ENCODE assay signal across 10 cellular contexts in the genomic region with DNA sequence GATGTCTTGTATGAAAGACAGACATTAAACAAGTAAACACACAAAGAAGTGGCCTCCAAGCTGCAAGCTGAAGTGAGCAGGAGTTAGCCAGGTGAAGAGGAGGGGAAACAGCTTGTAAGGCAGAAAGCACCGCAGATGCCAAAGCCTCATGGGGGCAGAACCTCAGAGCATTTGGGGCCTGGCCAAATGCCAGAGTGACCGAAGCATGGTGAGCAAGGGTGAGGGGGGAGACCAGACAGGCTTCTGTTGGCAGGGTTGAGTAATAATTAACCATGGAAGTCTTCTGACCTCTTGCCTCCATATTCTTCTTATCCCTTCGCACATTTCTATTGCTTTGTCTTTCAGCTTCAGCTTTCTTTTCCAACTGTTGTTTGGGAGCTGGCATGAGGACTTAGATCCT. TPM values are rescaled to one million over a fixed set of nuclear protein-coding genes. Genes with fewer than 3 reads are reported as not detected.
DNase-seq lines count a peak whose midpoint lies in the region; ATAC-seq lines count a peak whose summit lies in the region.
"Had no signal": no experiment of that assay in that cellular context is flagged by ENCODE, and none has a peak within 500 bp of the region (broad histone marks: within the 10 kb centered on the region; RNA-seq: fewer than 3 reads in every experiment).

No MANE protein-coding gene starts in this region.

- peaks cover 46% of the 10 kb centered on the region for H3K36me3 Mint-ChIP-seq in dendritic cell treated with granulocyte-macrophage colony-stimulating factor and Interleukin-4, amounts not matched to agents 40 ng/mL and 50 ng/mL, for 4 days (ENCODE audit: low read depth)
- no peaks in the 10 kb centered on the region for H3K36me3 Mint-ChIP-seq in activated CD4-positive, alpha-beta memory T cell treated with anti-CD3 and anti-CD28 coated beads for 36 hours

- ATAC-seq in GM21447 (IDR thresholded peaks at IDR 0.05; ENCODE audit: unreplicated experiment) (peak; percentile 77), HG03571 (IDR thresholded peaks at IDR 0.05; ENCODE audit: unreplicated experiment) (no peak)

- H3K4me1 Mint-ChIP-seq in dendritic cell treated with granulocyte-macrophage colony-stimulating factor and Interleukin-4, amounts not matched to agents 40 ng/mL and 50 ng/mL, for 4 days (ENCODE audit: low read depth), result peaks cover 48% of the 10 kb centered on the region
- peaks cover 7% of the 10 kb centered on the region for H3K4me1 Mint-ChIP-seq in activated CD4-positive, alpha-beta memory T cell treated with anti-CD3 and anti-CD28 coated beads for 36 hours (ENCODE audit: low read depth)

- no peak overlapping the region for H3K4me3 Mint-ChIP-seq in dendritic cell treated with granulocyte-macrophage colony-stimulating factor and Interleukin-4, amounts not matched to agents 40 ng/mL and 50 ng/mL, for 4 days
- H3K4me3 Mint-ChIP-seq in activated CD4-positive, alpha-beta memory T cell treated with anti-CD3 and anti-CD28 coated beads for 36 hours, result no peak overlapping the region
- H3K4me3 Mint-ChIP-seq: activated T-cell treated with anti-CD3 and anti-CD28 coated beads, Interleukin-2, amount 50 U/mL, for 24 hours had no signal

- CTCF ChIA-PET in activated CD4-positive, alpha-beta memory T cell treated with anti-CD3 and anti-CD28 coated beads for 36 hours (lab: Charles Lee), result interaction anchor here (0.7 kb wide), 1 partner anchor 46 kb away, joined by 3 read pairs; no protein-coding TSS in a partner anchor

- H3K9me3 Mint-ChIP-seq in dendritic cell treated with granulocyte-macrophage colony-stimulating factor and Interleukin-4, amounts not matched to agents 40 ng/mL and 50 ng/mL, for 4 days, result no peaks in the 10 kb centered on the region
- H3K9me3 Mint-ChIP-seq in activated CD4-positive, alpha-beta memory T cell treated with anti-CD3 and anti-CD28 coated beads for 36 hours, result no peaks in the 10 kb centered on the region
- H3K9me3 Mint-ChIP-seq: activated T-cell treated with anti-CD3 and anti-CD28 coated beads, Interleukin-2, amount 50 U/mL, for 24 hours had no signal

- peak overlapping the region; percentile 16 for H3K27ac Mint-ChIP-seq in dendritic cell treated with granulocyte-macrophage colony-stimulating factor and Interleukin-4, amounts not matched to agents 40 ng/mL and 50 ng/mL, for 4 days
- H3K27ac Mint-ChIP-seq in activated CD4-positive, alpha-beta memory T cell treated with anti-CD3 and anti-CD28 coated beads for 36 hours, result no peak overlapping the region
- H3K27ac Mint-ChIP-seq: activated T-cell treated with anti-CD3 and anti-CD28 coated beads, Interleukin-2, amount 50 U/mL, for 24 hours had no signal

- no peaks in the 10 kb centered on the region for H3K27me3 Mint-ChIP-seq in dendritic cell treated with granulocyte-macrophage colony-stimulating factor and Interleukin-4, amounts not matched to agents 40 ng/mL and 50 ng/mL, for 4 days
- peaks cover 37% of the 10 kb centered on the region for H3K27me3 Mint-ChIP-seq in activated CD4-positive, alpha-beta memory T cell treated with anti-CD3 and anti-CD28 coated beads for 36 hours

- intact Hi-C loops in dendritic cell treated with granulocyte-macrophage colony-stimulating factor and Interleukin-4, amounts not matched to agents 40 ng/mL and 50 ng/mL, for 4 days (cut with micrococcal nuclease), result no loop called here
- intact Hi-C loops in activated CD4-positive, alpha-beta memory T cell treated with anti-CD3 and anti-CD28 coated beads for 36 hours (cut with micrococcal nuclease), result no loop called here

- peak; percentile 59 to 63 for DNase-seq in AML-193 (lab: John Stamatoyannopoulos, UW)
- DNase-seq in NCI-H1105 treated with DMSO at 0.1 percent for 48 hours (lab: John Stamatoyannopoulos, UW), result peak; percentile 61
- DNase-seq in caudate nucleus (lab: John Stamatoyannopoulos, UW), result no peak
- no peak for DNase-seq in activated CD8-positive, alpha-beta memory T cell treated with anti-CD3 and anti-CD28 coated beads for 24 hours
- no peak for DNase-seq in activated CD4-positive, alpha-beta memory T cell treated with anti-CD3 and anti-CD28 coated beads for 36 hours
- DNase-seq: activated T-cell treated with anti-CD3 and anti-CD28 coated beads, Interleukin-2, amount 50 U/mL, for 24 hours; C1 segment of cervical spinal cord had no signal

- POLR2A ChIA-PET in activated CD4-positive, alpha-beta memory T cell treated with anti-CD3 and anti-CD28 coated beads for 36 hours (lab: Charles Lee), result no interaction called here

- no peak overlapping the region for H3K27ac ChIP-seq in caudate nucleus (ENCODE audit: low read depth, low read length)

RNA-seq across cellular contexts. Expression of a gene that starts 5.6 kb away (rescaled TPM):
- total RNA-seq in activated CD4-positive, alpha-beta memory T cell treated with anti-CD3 and anti-CD28 coated beads for 36 hours, result under 1 TPM; 0.43 to 0.68 TPM

RNA-seq across cellular contexts. Expression of a gene that starts 25.4 kb away (rescaled TPM):
- total RNA-seq in activated CD4-positive, alpha-beta memory T cell treated with anti-CD3 and anti-CD28 coated beads for 36 hours, result 10 to 100 TPM; 22.5 to 24.7 TPM

Comparison
In these comparisons a context has a peak if more than half of its experiments do, and no peak if none do; other contexts are left out.
1. DNase-seq: peak in AML-193 (2 of 2) and NCI-H1105 treated with DMSO at 0.1 percent for 48 hours (single experiment); none in caudate nucleus (0 of 61), activated CD8-positive, alpha-beta memory T cell treated with anti-CD3 and anti-CD28 coated beads for 24 hours (single experiment) and activated CD4-positive, alpha-beta memory T cell treated with anti-CD3 and anti-CD28 coated beads for 36 hours (single experiment).